In genomic region chr5:80372780-80373179, GRCh38 we compare ENCODE assay signal across 18 cellular contexts. TPM values are rescaled to one million over a fixed set of nuclear protein-coding genes. Genes with fewer than 3 reads are reported as not detected.
DNase-seq lines count a peak whose midpoint lies in the region; ATAC-seq and TF ChIP-seq lines count a peak whose summit lies in the region.
"Had no signal": no experiment of that assay in that cellular context is flagged by ENCODE, and none has a peak within 500 bp of the region (broad histone marks: within the 10 kb centered on the region; RNA-seq: fewer than 3 reads in every experiment).

No MANE protein-coding gene starts in this region.

- no peak for TF ChIP-seq EP300 in ovary (IDR thresholded peaks at IDR 0.05)

- POLR2A ChIA-PET in CD4-positive, alpha-beta T cell (lab: Charles Lee) = no interaction called here

- no peaks in the 10 kb centered on the region for H3K4me1 ChIP-seq in ovary (ENCODE audit: insufficient read depth)
- H3K4me1 ChIP-seq: BLaER1 had no signal

- H3K4me1 Mint-ChIP-seq in CD4-positive, alpha-beta T cell (ENCODE audit: low read depth) = no peaks in the 10 kb centered on the region

- peak in 6 of 56 donors; percentile 12 to 44 (median 20) for TF ChIP-seq CTCF in dorsolateral prefrontal cortex (IDR thresholded peaks at IDR 0.05 in 54 of 56, conservative IDR thresholded peaks at IDR 0.05 in 2 of 56; ENCODE audit: low read depth in 1 of 56, partially characterized antibody in 56 of 56)
- TF ChIP-seq CTCF in CD4-positive, alpha-beta T cell (IDR thresholded peaks at IDR 0.05) = no peak
- TF ChIP-seq CTCF in ovary (IDR thresholded peaks at IDR 0.05) = no peak

- no peaks in the 10 kb centered on the region for H3K36me3 Mint-ChIP-seq in CD4-positive, alpha-beta T cell (ENCODE audit: low read depth)

- intact Hi-C loops in dorsolateral prefrontal cortex (cut with DNase I) = loop anchor here (2.0 to 5.0 kb wide), 2 partner anchors 34 to 35 kb away; partner anchors contain the start of gene ZFYVE16 (in 1 of the 2)
- intact Hi-C loops in CD4-positive, alpha-beta T cell (cut with DNase I, micrococcal nuclease) = no loop called here
- intact Hi-C loops in Right ventricle myocardium superior (cut with DNase I) = no loop called here
- intact Hi-C loops in ovary (cut with DNase I) = no loop called here

- 85 to 97% (median 92%) methylated on average over 1 of the region's 1 CpG for WGBS in ovary, 3 donors

- no peak for ATAC-seq in CD4-positive, alpha-beta T cell (ENCODE audit: poor library complexity)
- no peak for ATAC-seq in Right ventricle myocardium superior (ENCODE audit: poor library complexity)
- ATAC-seq: GM12878 had no signal

- TF ChIP-seq POLR2A in ovary (IDR thresholded peaks at IDR 0.05) = no peak

- H3K4me3 ChIP-seq in dorsolateral prefrontal cortex = peak overlapping the region in 3 of 59 donors; percentile 7 to 28 (median 24)
- H3K4me3 ChIP-seq in ovary = no peak overlapping the region
- H3K4me3 ChIP-seq: BLaER1, GM12878, GM23248 had no signal

- H3K4me3 Mint-ChIP-seq in CD4-positive, alpha-beta T cell = no peak overlapping the region

- CTCF ChIA-PET in CD4-positive, alpha-beta T cell (lab: Charles Lee) = no interaction called here

- H3K27me3 ChIP-seq in dorsolateral prefrontal cortex = no peaks in the 10 kb centered on the region
- H3K27me3 ChIP-seq in layer of hippocampus (ENCODE audit: control insufficient read depth, insufficient read depth, low read length) = no peaks in the 10 kb centered on the region
- no peaks in the 10 kb centered on the region for H3K27me3 ChIP-seq in CD4-positive, alpha-beta T cell (ENCODE audit: control insufficient read depth, insufficient read depth, low read length)
- no peaks in the 10 kb centered on the region for H3K27me3 ChIP-seq in ovary
- H3K27me3 ChIP-seq: BLaER1 had no signal

- peaks cover 10% of the 10 kb centered on the region for H3K27me3 Mint-ChIP-seq in CD4-positive, alpha-beta T cell

- no peak overlapping the region for H3K27ac Mint-ChIP-seq in CD4-positive, alpha-beta T cell

- H3K36me3 ChIP-seq in ovary = no peaks in the 10 kb centered on the region
- H3K36me3 ChIP-seq: BLaER1 had no signal

- DNase-seq in Ammon's horn (ENCODE audit: low spot score) = peak; percentile 81
- DNase-seq in dorsolateral prefrontal cortex = no peak
- DNase-seq in pons (ENCODE audit: low spot score) = peak; percentile 99
- no peak for DNase-seq in CD4-positive, alpha-beta T cell
- DNase-seq in Right ventricle myocardium superior = no peak
- DNase-seq in ovary = no peak
- no peak for DNase-seq in DMS153 (lab: John Stamatoyannopoulos, UW)
- DNase-seq: Calu3, DMS 273 treated with DMSO at 0.1 percent for 48 hours, DMS79, GM23248, H7 had no signal

- H3K9me3 ChIP-seq in CD4-positive, alpha-beta T cell (ENCODE audit: control insufficient read depth, low read length) = no peaks in the 10 kb centered on the region
- H3K9me3 ChIP-seq in ovary = no peaks in the 10 kb centered on the region

- H3K27ac ChIP-seq in dorsolateral prefrontal cortex = peak overlapping the region in 57 of 59 donors; percentile 2 to 92 (median 77)
- H3K27ac ChIP-seq in layer of hippocampus (ENCODE audit: low read depth, low read length) = peak overlapping the region; percentile 52
- H3K27ac ChIP-seq in CD4-positive, alpha-beta T cell (ENCODE audit: low read depth, low read length) = no peak overlapping the region
- no peak overlapping the region for H3K27ac ChIP-seq in ovary
- H3K27ac ChIP-seq: 22Rv1, BLaER1, GM23248 had no signal

- H3K9me3 Mint-ChIP-seq in CD4-positive, alpha-beta T cell = peaks cover 3% of the 10 kb centered on the region

RNA-seq across cellular contexts. Expression of gene ZFYVE16, which starts 35.1 kb away (rescaled TPM):
- 100 to 1,000 TPM in 51 of 120 experiments, 10 to 100 TPM in 69; 59.0 to 215 (median 92.5) TPM for total RNA-seq in dorsolateral prefrontal cortex
- 1 to 10 TPM; 7.5 to 7.9 TPM for total RNA-seq in CD4-positive, alpha-beta T cell
- total RNA-seq in Right ventricle myocardium superior = 29.6 TPM
- 10 to 100 TPM; 29.9 to 59.0 (median 46.6) TPM for total RNA-seq in ovary
- 10 to 100 TPM; 17.0 to 23.7 TPM for polyA plus RNA-seq in ovary

RNA-seq across cellular contexts. Expression of gene SPZ1, which starts 53.0 kb away (rescaled TPM):
- total RNA-seq in dorsolateral prefrontal cortex = not detected
- not detected for total RNA-seq in CD4-positive, alpha-beta T cell
- not detected for total RNA-seq in Right ventricle myocardium superior
- not detected for total RNA-seq in ovary
- not detected for polyA plus RNA-seq in ovary
- total RNA-seq: A673, Calu3, G401, GM12878, GM23248, H7 had no signal
- polyA plus RNA-seq: GM12878, GM23248 had no signal

Comparison
In these comparisons a context has a peak if more than half of its experiments do, and no peak if none do; other contexts are left out.
1. DNase-seq: peak in Ammon's horn (single experiment) and pons (single experiment); none in dorsolateral prefrontal cortex (0 of 10), CD4-positive, alpha-beta T cell (0 of 10), Right ventricle myocardium superior (single experiment), ovary (0 of 5) and DMS153 (single experiment).
2. H3K27ac ChIP-seq: peak in dorsolateral prefrontal cortex (57 of 59) and layer of hippocampus (single experiment); none in CD4-positive, alpha-beta T cell (single experiment) and ovary (0 of 2).
3. intact Hi-C loops: an anchor here in dorsolateral prefrontal cortex (2.0 to 5.0 kb wide); none called in CD4-positive, alpha-beta T cell, Right ventricle myocardium superior and ovary.